ENCODE assay signal across 8 cellular contexts in genomic region chr16:58515871-58516767, GRCh38. TPM values are rescaled to one million over a fixed set of nuclear protein-coding genes. Genes with fewer than 3 reads are reported as not detected.
A peak's percentile ranks its signal among the peaks of the same experiment; 100 is the strongest.
DNase-seq lines count a peak whose midpoint lies in the region; ATAC-seq and TF ChIP-seq lines count a peak whose summit lies in the region.

No MANE protein-coding gene starts in this region.

- peak overlapping the region; percentile 92 for H3K27ac Mint-ChIP-seq in activated naive CD4-positive, alpha-beta T cell treated with anti-CD3 and anti-CD28 coated beads, Interleukin-2, amount 50 U/mL, for 24 hours

- DNase-seq in NCI-H2196 (lab: John Stamatoyannopoulos, UW; ENCODE audit: unreplicated experiment) (peak; percentile 26), NCI-H2196 treated with DMSO at 0.1 percent for 48 hours (lab: John Stamatoyannopoulos, UW; ENCODE audit: unreplicated experiment) (no peak), NCI-H345 (lab: John Stamatoyannopoulos, UW) (peak; percentile 59), left cardiac atrium (peak; percentile 29), retinal pigment epithelial cell (ENCODE audit: low read depth) (no peak), NCI-H1694 (lab: John Stamatoyannopoulos, UW) (no peak)

- H3K27me3 Mint-ChIP-seq in activated naive CD4-positive, alpha-beta T cell treated with anti-CD3 and anti-CD28 coated beads, Interleukin-2, amount 50 U/mL, for 24 hours: no peaks in the 10 kb centered on the region

- no peak for TF ChIP-seq CTCF in retinal pigment epithelial cell (conservative IDR thresholded peaks at IDR 0.05; ENCODE audit: low read depth, low read length)

- peaks cover 10% of the 10 kb centered on the region for H3K36me3 Mint-ChIP-seq in activated naive CD4-positive, alpha-beta T cell treated with anti-CD3 and anti-CD28 coated beads, Interleukin-2, amount 50 U/mL, for 24 hours

- peak; percentile 32 for ATAC-seq in HG02678 (IDR thresholded peaks at IDR 0.05; ENCODE audit: unreplicated experiment)
- peak; percentile 41 to 55 for ATAC-seq in left cardiac atrium

- peak overlapping the region; percentile 75 for H3K4me3 ChIP-seq in retinal pigment epithelial cell (ENCODE audit: low read length)

- H3K4me3 Mint-ChIP-seq in activated naive CD4-positive, alpha-beta T cell treated with anti-CD3 and anti-CD28 coated beads, Interleukin-2, amount 50 U/mL, for 24 hours: peak overlapping the region; percentile 93

- no peaks in the 10 kb centered on the region for H3K9me3 Mint-ChIP-seq in activated naive CD4-positive, alpha-beta T cell treated with anti-CD3 and anti-CD28 coated beads, Interleukin-2, amount 50 U/mL, for 24 hours

- peaks cover 40% of the 10 kb centered on the region for H3K4me1 Mint-ChIP-seq in activated naive CD4-positive, alpha-beta T cell treated with anti-CD3 and anti-CD28 coated beads, Interleukin-2, amount 50 U/mL, for 24 hours

- intact Hi-C loops in left cardiac atrium (cut with DNase I): loop anchor here in 1 of 2 donors (5.0 to 10.0 kb wide), 2 partner anchors 51 to 119 kb away; no protein-coding TSS in a partner anchor

RNA-seq across cellular contexts. Expression of gene SETD6, which starts 0.8 kb away (rescaled TPM):
- 10 to 100 TPM; 10.7 to 10.8 TPM for total RNA-seq in left cardiac atrium

RNA-seq across cellular contexts. Expression of gene NDRG4, which starts 16.2 kb away (rescaled TPM):
- 100 to 1,000 TPM; 121 to 153 TPM for total RNA-seq in left cardiac atrium

Comparison
In these comparisons a context has a peak if more than half of its experiments do, and no peak if none do; other contexts are left out.
1. DNase-seq: peak in NCI-H2196 (single experiment), NCI-H345 (single experiment) and left cardiac atrium (single experiment); none in NCI-H2196 treated with DMSO at 0.1 percent for 48 hours (single experiment), retinal pigment epithelial cell (single experiment) and NCI-H1694 (single experiment).